20 cellular contexts compared by ENCODE assay signal in the genomic region with DNA sequence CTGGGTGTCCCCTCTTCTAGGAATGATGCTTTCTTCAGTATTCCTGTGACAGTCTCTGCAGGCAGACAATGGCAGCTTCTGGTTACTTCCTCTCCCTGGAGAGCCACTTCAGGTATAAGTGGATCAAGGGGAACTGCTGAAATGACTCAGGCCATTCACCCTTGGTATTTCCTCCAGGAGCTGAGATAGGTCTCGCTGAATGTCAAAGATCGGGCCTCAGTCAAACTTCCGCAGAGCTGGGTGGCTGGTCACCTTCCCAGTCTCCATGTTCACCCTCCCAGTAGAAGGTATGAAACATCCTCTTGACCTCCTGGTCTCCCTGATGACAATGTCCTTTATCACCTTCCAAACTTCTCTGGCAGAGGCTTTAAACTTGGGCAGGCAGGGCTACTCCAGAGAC. TPM values are rescaled to one million over a fixed set of nuclear protein-coding genes. Genes with fewer than 3 reads are reported as not detected.
"Had no signal": no experiment of that assay in that cellular context is flagged by ENCODE, and none has a peak within 500 bp of the region (broad histone marks: within the 10 kb centered on the region; RNA-seq: fewer than 3 reads in every experiment).

No MANE protein-coding gene starts in this region.

- H3K27ac ChIP-seq: adrenal gland, cardiac muscle cell, gastrocnemius medialis, left ventricle myocardium inferior, neural progenitor cell, psoas muscle had no signal

- H3K4me3 ChIP-seq: adrenal gland, cardiac muscle cell, gastrocnemius medialis, left ventricle myocardium inferior, neural progenitor cell, psoas muscle, skin epidermis had no signal

- H3K4me1 ChIP-seq: adrenal gland, gastrocnemius medialis, psoas muscle had no signal

- H3K9me3 ChIP-seq: adrenal gland, gastrocnemius medialis, left ventricle myocardium inferior, psoas muscle had no signal

- ATAC-seq: activated CD4-positive, alpha-beta T cell treated with anti-CD3 and anti-CD28 coated beads for 36 hours; activated naive CD4-positive, alpha-beta T cell treated with anti-CD3 and anti-CD28 coated beads, Interleukin-2, amount 50 U/mL, for 72 hours; gastrocnemius medialis; naive thymus-derived CD4-positive, alpha-beta T cell; psoas muscle; right cardiac atrium; stimulated activated memory B cell treated with anti-CD40 and anti-IgM and Interleukin-4, amounts not matched to agents 10 μg/mL and 1 μg/mL and 100 μg/mL, for 72 hours; WTC11 had no signal

- H3K36me3 ChIP-seq: adrenal gland, cardiac muscle cell, gastrocnemius medialis, neural progenitor cell had no signal

- DNase-seq: activated CD4-positive, alpha-beta T cell treated with anti-CD3 and anti-CD28 coated beads for 36 hours; activated CD4-positive, alpha-beta T cell treated with anti-CD3 and anti-CD28 coated beads, Interleukin-2, amount 50 U/mL, for 48 hours; activated gamma-delta T cell; adrenal gland; endodermal cell; gastrocnemius medialis; head of caudate nucleus; left ventricle myocardium inferior; mesendoderm; naive thymus-derived CD4-positive, alpha-beta T cell; psoas muscle; right cardiac atrium; stimulated activated CD4-positive, alpha-beta T cell treated with anti-CD3 and anti-CD28 coated beads, Interleukin-4, amount 100 ng/mL, for 1 hour had no signal

RNA-seq across cellular contexts. Expression of a gene that starts 1.8 kb away (rescaled TPM):
- total RNA-seq: endodermal cell, left ventricle myocardium inferior, osteocyte had no signal
